In the genomic region with DNA sequence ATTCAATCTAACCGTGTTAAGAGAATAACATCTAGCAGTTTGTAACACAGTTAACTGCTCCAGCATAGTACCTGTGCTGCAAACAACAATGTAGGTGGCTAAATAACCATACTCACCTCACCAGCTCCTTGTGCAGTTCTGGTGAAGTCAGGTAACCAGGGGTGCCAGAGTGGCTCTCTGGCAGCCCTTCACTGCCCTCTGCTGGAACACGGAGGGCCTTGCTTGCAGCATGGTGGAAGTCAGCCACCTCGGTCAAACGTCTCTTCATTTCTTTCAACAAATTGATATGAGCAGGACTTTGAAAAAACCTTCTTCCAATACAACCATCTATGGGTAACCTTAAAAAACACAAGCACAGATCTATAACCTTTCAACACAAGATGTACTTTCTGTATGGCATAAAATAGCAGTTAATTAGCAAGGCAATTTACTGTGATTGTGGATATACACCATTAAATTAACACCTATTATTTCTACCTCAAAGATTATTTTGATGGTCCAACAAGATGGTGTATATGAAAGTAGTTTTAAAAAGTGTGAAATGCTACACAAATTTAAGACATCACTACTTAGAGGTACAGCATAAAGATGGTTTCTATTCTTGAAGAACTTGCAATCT, we compare ENCODE assay signal across 8 cellular contexts. TPM values are rescaled to one million over a fixed set of nuclear protein-coding genes. Genes with fewer than 3 reads are reported as not detected.
DNase-seq lines count a peak whose midpoint lies in the region; ATAC-seq and TF ChIP-seq lines count a peak whose summit lies in the region.

No MANE protein-coding gene starts in this region.

- H3K4me3 ChIP-seq in GM12864 (ENCODE audit: low read depth, low read length) (no peak overlapping the region), testis (no peak overlapping the region)

- no peaks in the 10 kb centered on the region for H3K9me3 ChIP-seq in testis

- peak; percentile 7 for DNase-seq in GM12864 (ENCODE audit: low read depth)
- peak; percentile 83 for DNase-seq in NCI-H69 (lab: John Stamatoyannopoulos, UW)
- DNase-seq in activated CD8-positive, alpha-beta memory T cell treated with anti-CD3 and anti-CD28 coated beads for 48 hours (ENCODE audit: low read depth in 2 of 3, low spot score in 2 of 3), result peak in 2 of 3 experiments; percentile 16 to 29
- DNase-seq in erythroblast (lab: John Stamatoyannopoulos, UW), result peak; percentile 71 to 82
- DNase-seq in non-pigmented ciliary epithelial cell (ENCODE audit: low read depth), result peak; percentile 8
- peak; percentile 44 for DNase-seq in testis
- DNase-seq in NCI-H1417 treated with DMSO at 0.1 percent for 48 hours (lab: John Stamatoyannopoulos, UW), result no peak

- no peaks in the 10 kb centered on the region for H3K4me1 ChIP-seq in testis

- no peaks in the 10 kb centered on the region for H3K36me3 ChIP-seq in testis (ENCODE audit: low read depth, missing control alignments)

- TF ChIP-seq CTCF in GM12864 (IDR thresholded peaks at IDR 0.05; ENCODE audit: low read depth, low read length, missing control alignments) (peak; percentile 88), testis (IDR thresholded peaks at IDR 0.05) (peak in 2 of 3 experiments; percentile 33 to 56)

- no peak overlapping the region for H3K27ac ChIP-seq in testis

- TF ChIP-seq POLR2A in erythroblast (IDR thresholded peaks at IDR 0.05; ENCODE audit: low read length) (no peak), testis (IDR thresholded peaks at IDR 0.05) (no peak)

- ATAC-seq in HG02870 (IDR thresholded peaks at IDR 0.05; ENCODE audit: unreplicated experiment), result peak; percentile 65

- intact Hi-C loops in testis (cut with DNase I; ENCODE audit: low total_unique reads), result no loop called here

- H3K27me3 ChIP-seq in testis, result no peaks in the 10 kb centered on the region

- WGBS in testis, 2 donors, result 52 to 69% methylated on average over 4 of the region's 4 CpGs

RNA-seq across cellular contexts. Expression of a gene that starts 56.6 kb away (rescaled TPM):
- 10 to 100 TPM; 55.7 to 66.4 TPM for total RNA-seq in testis
- 19.0 TPM for polyA plus RNA-seq in testis (ENCODE audit: insufficient read depth, low read depth, low replicate concordance)
